21 cellular contexts compared by ENCODE assay signal in the genomic region with DNA sequence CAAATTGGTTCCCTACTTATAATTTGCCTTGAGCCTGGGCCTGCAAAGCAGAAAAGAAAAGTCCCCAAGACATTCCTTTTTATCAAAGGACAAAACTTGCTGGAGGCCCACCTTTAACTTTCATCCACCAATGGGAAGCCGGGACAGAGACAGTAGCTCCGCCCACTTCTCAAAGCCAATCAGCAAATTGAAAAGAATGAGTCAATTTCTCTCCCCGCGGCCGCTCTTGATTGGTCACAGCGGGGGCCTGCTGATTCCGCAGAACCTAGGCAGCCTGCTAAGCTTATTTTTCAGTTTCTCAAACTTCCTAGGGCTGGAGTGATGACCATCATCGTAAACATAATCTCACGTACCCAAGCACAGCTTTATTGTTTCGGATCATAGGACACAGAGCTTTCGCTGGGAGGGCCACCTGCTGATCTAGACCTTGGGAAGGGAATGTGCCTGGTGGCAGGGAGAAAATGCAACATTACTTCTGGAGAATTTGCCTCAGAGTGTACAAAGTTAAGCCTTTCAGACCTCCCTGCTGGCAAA. TPM values are rescaled to one million over a fixed set of nuclear protein-coding genes. Genes with fewer than 3 reads are reported as not detected.
DNase-seq lines count a peak whose midpoint lies in the region; ATAC-seq and TF ChIP-seq lines count a peak whose summit lies in the region.
"Had no signal": no experiment of that assay in that cellular context is flagged by ENCODE, and none has a peak within 500 bp of the region (broad histone marks: within the 10 kb centered on the region; RNA-seq: fewer than 3 reads in every experiment).

A gene with protein sequence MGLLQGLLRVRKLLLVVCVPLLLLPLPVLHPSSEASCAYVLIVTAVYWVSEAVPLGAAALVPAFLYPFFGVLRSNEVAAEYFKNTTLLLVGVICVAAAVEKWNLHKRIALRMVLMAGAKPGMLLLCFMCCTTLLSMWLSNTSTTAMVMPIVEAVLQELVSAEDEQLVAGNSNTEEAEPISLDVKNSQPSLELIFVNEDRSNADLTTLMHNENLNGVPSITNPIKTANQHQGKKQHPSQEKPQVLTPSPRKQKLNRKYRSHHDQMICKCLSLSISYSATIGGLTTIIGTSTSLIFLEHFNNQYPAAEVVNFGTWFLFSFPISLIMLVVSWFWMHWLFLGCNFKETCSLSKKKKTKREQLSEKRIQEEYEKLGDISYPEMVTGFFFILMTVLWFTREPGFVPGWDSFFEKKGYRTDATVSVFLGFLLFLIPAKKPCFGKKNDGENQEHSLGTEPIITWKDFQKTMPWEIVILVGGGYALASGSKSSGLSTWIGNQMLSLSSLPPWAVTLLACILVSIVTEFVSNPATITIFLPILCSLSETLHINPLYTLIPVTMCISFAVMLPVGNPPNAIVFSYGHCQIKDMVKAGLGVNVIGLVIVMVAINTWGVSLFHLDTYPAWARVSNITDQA (minus strand): TSS at position 51 of the 534 bp plus-strand sequence. CDS start 690 bp downstream, outside the sequence.

- ATAC-seq in GM23338, result peak; percentile 84
- ATAC-seq in mucosa of descending colon, result no peak
- ATAC-seq: T-cell had no signal

- H3K9me3 ChIP-seq in SJCRH30 (replicated peaks), result no peaks in the 10 kb centered on the region
- no peaks in the 10 kb centered on the region for H3K9me3 ChIP-seq in endodermal cell (ENCODE audit: control insufficient read depth, low read length)
- no peaks in the 10 kb centered on the region for H3K9me3 ChIP-seq in neural progenitor cell (ENCODE audit: low read depth)
- no peaks in the 10 kb centered on the region for H3K9me3 ChIP-seq in mucosa of descending colon
- H3K9me3 ChIP-seq: esophagus squamous epithelium, prostate gland had no signal

- H3K4me1 Mint-ChIP-seq in GM23338, result peaks cover 14% of the 10 kb centered on the region
- H3K4me1 Mint-ChIP-seq in endodermal cell, result peaks cover 28% of the 10 kb centered on the region
- peaks cover 32% of the 10 kb centered on the region for H3K4me1 Mint-ChIP-seq in neural progenitor cell
- H3K4me1 Mint-ChIP-seq in T-helper 2 cell treated with Interferon-gamma antibody and Interleukin-4, amounts not matched to agents 5 μg/mL and 100 μg/mL, for 36 hours (ENCODE audit: low read depth), result no peaks in the 10 kb centered on the region
- H3K4me1 Mint-ChIP-seq in HFFc6 (ENCODE audit: low read depth), result peaks cover 50% of the 10 kb centered on the region
- H3K4me1 Mint-ChIP-seq: central memory CD8-positive, alpha-beta T cell; T-cell had no signal

- H3K4me1 ChIP-seq in GM23338 (ENCODE audit: insufficient read depth) (no peaks in the 10 kb centered on the region), SJCRH30 (peaks cover 9% of the 10 kb centered on the region), endodermal cell (ENCODE audit: control insufficient read depth, insufficient read depth, low read length) (no peaks in the 10 kb centered on the region), neural progenitor cell (peaks cover 16% of the 10 kb centered on the region), mucosa of descending colon (ENCODE audit: low read depth) (no peaks in the 10 kb centered on the region)
- H3K4me1 ChIP-seq: esophagus squamous epithelium, prostate gland had no signal

- H3K9me2 ChIP-seq in GM23338 (ENCODE audit: insufficient read depth), result no peaks in the 10 kb centered on the region

- intact Hi-C loops in mucosa of descending colon (cut with DNase I, micrococcal nuclease), result no loop called here

- H3K9ac ChIP-seq in endodermal cell (ENCODE audit: extremely low read depth, low read length, poor library complexity, severe bottlenecking), result no peak within 1 kb of the TSS
- H3K9ac ChIP-seq in neural progenitor cell, result no peak within 1 kb of the TSS

- no peaks in the 10 kb centered on the region for H3F3A ChIP-seq in GM23338 (replicated peaks; ENCODE audit: low read depth)
- H3F3A ChIP-seq in neural progenitor cell (ENCODE audit: low read depth), result peaks cover 13% of the 10 kb centered on the region

- H3K36me3 ChIP-seq in GM23338 (ENCODE audit: insufficient read depth) (no peaks in the 10 kb centered on the region), SJCRH30 (no peaks in the 10 kb centered on the region), endodermal cell (ENCODE audit: control insufficient read depth, insufficient read depth, low read length) (no peaks in the 10 kb centered on the region), neural progenitor cell (no peaks in the 10 kb centered on the region), mucosa of descending colon (ENCODE audit: low read depth) (no peaks in the 10 kb centered on the region)
- H3K36me3 ChIP-seq: esophagus squamous epithelium, prostate gland had no signal

- H2AFZ ChIP-seq in GM23338, result peak within 1 kb of the TSS; percentile 5; the same call in 1 of the 2 replicates
- peak within 1 kb of the TSS; percentile 11 for H2AFZ ChIP-seq in neural progenitor cell (replicated peaks)

- H4K20me1 ChIP-seq in GM23338 (replicated peaks; ENCODE audit: insufficient read depth) (no peaks in the 10 kb centered on the region), neural progenitor cell (ENCODE audit: low read depth) (no peaks in the 10 kb centered on the region)

- H3K79me2 ChIP-seq in GM23338 (replicated peaks; ENCODE audit: insufficient read depth), result no peaks in the 10 kb centered on the region
- no peaks in the 10 kb centered on the region for H3K79me2 ChIP-seq in neural progenitor cell (ENCODE audit: low read depth)

- H3K27me3 Mint-ChIP-seq in GM23338 (ENCODE audit: insufficient read depth, low read depth, poor library complexity), result peaks cover 6% of the 10 kb centered on the region
- no peaks in the 10 kb centered on the region for H3K27me3 Mint-ChIP-seq in endodermal cell (ENCODE audit: insufficient read depth)
- peaks cover 6% of the 10 kb centered on the region for H3K27me3 Mint-ChIP-seq in neural progenitor cell (ENCODE audit: insufficient read depth, low read depth)
- H3K27me3 Mint-ChIP-seq in T-helper 2 cell treated with Interferon-gamma antibody and Interleukin-4, amounts not matched to agents 5 μg/mL and 100 μg/mL, for 36 hours (ENCODE audit: low read depth), result peaks cover 10% of the 10 kb centered on the region
- H3K27me3 Mint-ChIP-seq in HFFc6 (ENCODE audit: insufficient read depth), result no peaks in the 10 kb centered on the region; the same call in 1 of the 2 replicates

- H3K9me3 Mint-ChIP-seq in GM23338 (no peaks in the 10 kb centered on the region; the same call in 2 of the 3 replicates), endodermal cell (no peaks in the 10 kb centered on the region), neural progenitor cell (no peaks in the 10 kb centered on the region), HFFc6 (no peaks in the 10 kb centered on the region)
- H3K9me3 Mint-ChIP-seq in T-helper 2 cell treated with Interferon-gamma antibody and Interleukin-4, amounts not matched to agents 5 μg/mL and 100 μg/mL, for 36 hours, result no peaks in the 10 kb centered on the region
- H3K9me3 Mint-ChIP-seq: central memory CD8-positive, alpha-beta T cell; T-cell had no signal

- 66 to 75% methylated on average over 6 to 11 of the region's 11 CpGs for WGBS in endodermal cell (ENCODE audit: insufficient coverage in 1 of 2, insufficient read length in 1 of 2), 2 experiments

- TF ChIP-seq CTCF in GM23338 (conservative IDR thresholded peaks at IDR 0.05; ENCODE audit: low read depth in 2 of 2) (no peak), endodermal cell (conservative IDR thresholded peaks at IDR 0.05) (peak; percentile 31), neural progenitor cell (IDR thresholded peaks at IDR 0.05) (no peak), mucosa of descending colon (IDR thresholded peaks at IDR 0.05) (no peak), HFFc6 (IDR thresholded peaks at IDR 0.05) (no peak)

- no peaks in the 10 kb centered on the region for H3K27me3 ChIP-seq in GM23338 (ENCODE audit: insufficient read depth)
- H3K27me3 ChIP-seq in SJCRH30, result no peaks in the 10 kb centered on the region
- H3K27me3 ChIP-seq in endodermal cell (ENCODE audit: control insufficient read depth, insufficient read depth, low read length, poor library complexity, severe bottlenecking), result no peaks in the 10 kb centered on the region
- H3K27me3 ChIP-seq in neural progenitor cell, result no peaks in the 10 kb centered on the region

- no peak within 1 kb of the TSS for H3K27ac Mint-ChIP-seq in GM23338
- H3K27ac Mint-ChIP-seq in endodermal cell, result peak within 1 kb of the TSS; percentile 88
- H3K27ac Mint-ChIP-seq in neural progenitor cell, result peak within 1 kb of the TSS; percentile 69
- no peak within 1 kb of the TSS for H3K27ac Mint-ChIP-seq in T-helper 2 cell treated with Interferon-gamma antibody and Interleukin-4, amounts not matched to agents 5 μg/mL and 100 μg/mL, for 36 hours
- no peak within 1 kb of the TSS for H3K27ac Mint-ChIP-seq in HFFc6
- H3K27ac Mint-ChIP-seq: T-cell had no signal

- DNase-seq in GM23338 (ENCODE audit: low spot score) (peak; percentile 90), SJCRH30 (peak; percentile 57 to 75), endodermal cell (peak; percentile 94), neural progenitor cell (ENCODE audit: low spot score) (peak; percentile 83), NOMO-1 treated with dmso at 0.1 percent for 144 hours (lab: John Stamatoyannopoulos, UW; ENCODE audit: unreplicated experiment) (no peak), mucosa of descending colon (no peak), HFFc6 (no peak)
- DNase-seq in T-helper 2 cell treated with Interferon-gamma antibody and Interleukin-4, amounts not matched to agents 5 μg/mL and 100 μg/mL, for 36 hours (ENCODE audit: low spot score), result no peak
- DNase-seq: activated CD8-positive, alpha-beta memory T cell treated with anti-CD3 and anti-CD28 coated beads, Interleukin-2, amount 50 U/mL, for 48 hours; activated effector memory CD4-positive, alpha-beta T cell treated with anti-CD3 and anti-CD28 coated beads, Interleukin-2, amount 50 U/mL, for 16 hours; effector memory CD4-positive, alpha-beta T cell; esophagus squamous epithelium; NCI-H1417; NCI-H526; SHP77; T-cell had no signal

- H3K4me3 Mint-ChIP-seq in GM23338 (peak within 1 kb of the TSS; percentile 57; the same call in 2 of the 3 replicates), endodermal cell (peak within 1 kb of the TSS; percentile 39), neural progenitor cell (peak within 1 kb of the TSS; percentile 60), HFFc6 (no peak within 1 kb of the TSS)
- no peak within 1 kb of the TSS for H3K4me3 Mint-ChIP-seq in T-helper 2 cell treated with Interferon-gamma antibody and Interleukin-4, amounts not matched to agents 5 μg/mL and 100 μg/mL, for 36 hours
- H3K4me3 Mint-ChIP-seq: central memory CD8-positive, alpha-beta T cell; T-cell had no signal

- no peak within 1 kb of the TSS for H3K4me2 ChIP-seq in GM23338
- peak within 1 kb of the TSS; percentile 62 for H3K4me2 ChIP-seq in neural progenitor cell

- H3K27ac ChIP-seq in GM23338 (ENCODE audit: low read depth) (no peak within 1 kb of the TSS), SJCRH30 (no peak within 1 kb of the TSS), endodermal cell (ENCODE audit: low read depth, low read length) (no peak within 1 kb of the TSS), neural progenitor cell (no peak within 1 kb of the TSS)
- H3K27ac ChIP-seq: esophagus squamous epithelium, prostate gland, VCaP had no signal

- H3K36me3 Mint-ChIP-seq in GM23338 (ENCODE audit: low read depth) (no peaks in the 10 kb centered on the region), endodermal cell (ENCODE audit: low read depth) (no peaks in the 10 kb centered on the region), neural progenitor cell (no peaks in the 10 kb centered on the region), HFFc6 (ENCODE audit: low read depth) (peaks cover 24% of the 10 kb centered on the region; the same call in 1 of the 2 replicates)
- H3K36me3 Mint-ChIP-seq in T-helper 2 cell treated with Interferon-gamma antibody and Interleukin-4, amounts not matched to agents 5 μg/mL and 100 μg/mL, for 36 hours (ENCODE audit: low read depth), result no peaks in the 10 kb centered on the region
- H3K36me3 Mint-ChIP-seq: T-cell had no signal

- H3K4me3 ChIP-seq in GM23338, result no peak within 1 kb of the TSS
- H3K4me3 ChIP-seq in SJCRH30, result peak within 1 kb of the TSS; percentile 25
- H3K4me3 ChIP-seq in endodermal cell (ENCODE audit: low read length), result peak within 1 kb of the TSS; percentile 61
- peak within 1 kb of the TSS; percentile 39 for H3K4me3 ChIP-seq in neural progenitor cell
- no peak within 1 kb of the TSS for H3K4me3 ChIP-seq in mucosa of descending colon
- H3K4me3 ChIP-seq: esophagus squamous epithelium, prostate gland had no signal

RNA-seq across cellular contexts. Expression of the gene that starts here (rescaled TPM):
- total RNA-seq in GM23338 (2014; rRNA removed; shearing (Covaris generic)), result 1.7 and 2.4 TPM in 2 replicates
- polyA plus RNA-seq in GM23338 (2016; fragmentation: Nextera tagmentation; extraction: Ambion mirVana), result 2.3 TPM in 2 replicates
- 0.08 and 0.30 TPM in 2 replicates for total RNA-seq in SJCRH30 (2014; rRNA removed; shearing (Covaris generic))
- total RNA-seq in endodermal cell (1 to 10 TPM; 1.8 to 3.2 TPM), neural progenitor cell (ENCODE audit: low replicate concordance) (0.28 and 1.9 TPM in 2 replicates), mucosa of descending colon (not detected)
- 2.7 TPM for polyA plus RNA-seq in endodermal cell (2013, experiment 1 of 2)
- 1.4 TPM for polyA plus RNA-seq in endodermal cell (2013, experiment 2 of 2)
- total RNA-seq in HFFc6 (2021; fragmentation: NEBNext Ultra II Directional; extraction: Animal tissue kit (Norgen Biotek cat#: 25700)), result 1 to 10 TPM in 1 of 6 experiments, under 1 TPM in 4, not detected in 1; 0.24 to 1.2 (median 0.68) TPM
- total RNA-seq: glomerular endothelial cell, OCI-LY7, T-cell had no signal

Comparison
In these comparisons a context has a peak if more than half of its experiments do, and no peak if none do; other contexts are left out.
1. Peak in DNase-seq and H3K4me3 ChIP-seq in SJCRH30; RNA of the gene not detected or under 1 TPM.
2. DNase-seq: peak in GM23338 (single experiment), endodermal cell (single experiment) and neural progenitor cell (single experiment); none in T-helper 2 cell treated with Interferon-gamma antibody and Interleukin-4, amounts not matched to agents 5 μg/mL and 100 μg/mL, for 36 hours (single experiment), NOMO-1 treated with dmso at 0.1 percent for 144 hours (single experiment), mucosa of descending colon (0 of 3) and HFFc6 (single experiment).
3. H3K4me3 ChIP-seq: peak in endodermal cell (single experiment) and neural progenitor cell (single experiment); none in GM23338 (single experiment) and mucosa of descending colon (single experiment).
4. H3K27ac Mint-ChIP-seq: peak in endodermal cell (single experiment) and neural progenitor cell (single experiment); none in GM23338 (single experiment), T-helper 2 cell treated with Interferon-gamma antibody and Interleukin-4, amounts not matched to agents 5 μg/mL and 100 μg/mL, for 36 hours (single experiment) and HFFc6 (single experiment).
5. H3K4me3 Mint-ChIP-seq: peak in GM23338 (single experiment), endodermal cell (single experiment) and neural progenitor cell (single experiment); none in T-helper 2 cell treated with Interferon-gamma antibody and Interleukin-4, amounts not matched to agents 5 μg/mL and 100 μg/mL, for 36 hours (single experiment) and HFFc6 (single experiment).